In genomic region chr7:140639366-140640053, GRCh38 we compare ENCODE assay signal across 8 cellular contexts. TPM values are rescaled to one million over a fixed set of nuclear protein-coding genes. Genes with fewer than 3 reads are reported as not detected.
A peak's percentile ranks its signal among the peaks of the same experiment; 100 is the strongest.
DNase-seq lines count a peak whose midpoint lies in the region; ATAC-seq, FAIRE-seq and TF ChIP-seq lines count a peak whose summit lies in the region.

No MANE protein-coding gene starts in this region.

- H3K36me3 ChIP-seq in K562 (ENCODE audit: control insufficient read depth, insufficient read depth, low read length) (no peaks in the 10 kb centered on the region), stomach (no peaks in the 10 kb centered on the region)

- H3K9ac ChIP-seq in K562 (ENCODE audit: insufficient read depth in 1 of 2, low read depth in 2 of 2, low read length in 2 of 2), result no peak overlapping the region

- H2AFZ ChIP-seq in K562 (ENCODE audit: low read depth, low read length), result no peak overlapping the region

- no peak for TF ChIP-seq EP300 in K562 (IDR thresholded peaks at IDR 0.05; ENCODE audit: low read length)
- TF ChIP-seq EP300 in stomach (IDR thresholded peaks at IDR 0.05), result no peak

- no peaks in the 10 kb centered on the region for H3K9me1 ChIP-seq in K562 (ENCODE audit: control insufficient read depth, insufficient read depth, low read length)

- H4K20me1 ChIP-seq in K562 (replicated peaks; ENCODE audit: control insufficient read depth, insufficient read depth, low read length), result peaks cover 10% of the 10 kb centered on the region; the same call in 1 of the 2 replicates

- POLR2A ChIA-PET in K562 (lab: Yijun Ruan, JAX), result no interaction called here

- DNase-seq in stimulated activated CD4-positive, alpha-beta T cell treated with anti-CD3 and anti-CD28 coated beads, Interleukin-15, amount 100 ng/mL, for 24 hours, result peak; percentile 45
- no peak for DNase-seq in stimulated activated CD4-positive, alpha-beta T cell treated with anti-CD3 and anti-CD28 coated beads, Interleukin-1b, Interleukin-23, amount 100 ng/mL, for 48 hours
- DNase-seq in K562 (ENCODE audit: extremely low read depth in 1 of 4, low spot score in 3 of 4) (no peak), stomach (no peak), globus pallidus (ENCODE audit: low spot score) (no peak)

- H3K27me3 ChIP-seq in K562 (ENCODE audit: control insufficient read depth in 2 of 2, insufficient read depth in 2 of 2, low read length in 2 of 2) (peaks cover 59 to 85% of the 10 kb centered on the region in 2 experiments), layer of hippocampus (ENCODE audit: control insufficient read depth, insufficient read depth, low read length) (peaks cover 2% of the 10 kb centered on the region), stomach (peaks cover 0 to 80% (median 22%) of the 10 kb centered on the region in 3 donors)

- no peaks in the 10 kb centered on the region for H3K79me2 ChIP-seq in K562 (ENCODE audit: control insufficient read depth, insufficient read depth, low read length)

- no peak for ATAC-seq in K562
- no peak for ATAC-seq in GM21723 (IDR thresholded peaks at IDR 0.05; ENCODE audit: unreplicated experiment)
- no peak for ATAC-seq in HG02981 (IDR thresholded peaks at IDR 0.05; ENCODE audit: unreplicated experiment)

- no peaks in the 10 kb centered on the region for H3K9me3 ChIP-seq in K562 (replicated peaks; ENCODE audit: control insufficient read depth, insufficient read depth, low read depth, low read length)
- no peaks in the 10 kb centered on the region for H3K9me3 ChIP-seq in stomach

- in situ Hi-C loops in K562 (cut with MboI), result no loop called here

- WGBS in K562 (ENCODE audit: insufficient coverage, low coverage, missing lambda C conversion rate), result 9% methylated on average over 15 of the region's 15 CpGs
- 28 to 47% (median 35%) methylated on average over 15 of the region's 15 CpGs for WGBS in stomach, 5 donors

- H3K27ac ChIP-seq in K562 (ENCODE audit: extremely low read depth, low read depth, low read length), result no peak overlapping the region
- H3K27ac ChIP-seq in layer of hippocampus (ENCODE audit: low read depth, low read length), result peak overlapping the region; percentile 38
- peak overlapping the region; percentile 61 to 85 (median 81) for H3K27ac ChIP-seq in stomach

- TF ChIP-seq RAD21 in K562 (CRISPR knock-in tag; conservative IDR thresholded peaks at IDR 0.05 in 1 of 2, IDR thresholded peaks at IDR 0.05 in 1 of 2), result no peak

- no TSS peak for BruUV-seq in K562 (replicated peaks; lab: Mats Ljungman, UMichigan)

- intact Hi-C loops in K562 (cut with micrococcal nuclease), result no loop called here
- intact Hi-C loops in stomach (cut with DNase I; ENCODE audit: low total_unique reads), result no loop called here

- no peak overlapping the region for H3K4me3 ChIP-seq in K562
- peak overlapping the region; percentile 49 to 66 (median 57) for H3K4me3 ChIP-seq in stomach

- CTCF ChIA-PET in K562 (lab: Yijun Ruan, JAX; ENCODE audit: low intra/inter-chr PET ratio), result no interaction called here

- H3K4me1 ChIP-seq in K562 (replicated peaks in 1 of 2; ENCODE audit: control insufficient read depth in 2 of 2, insufficient read depth in 2 of 2, low read length in 2 of 2) (peaks cover 0 to 16% of the 10 kb centered on the region in 2 experiments; a peak in 2 of 5 replicates), stomach (peaks cover 4 to 56% (median 27%) of the 10 kb centered on the region in 4 donors)

- no peak for TF ChIP-seq CTCF in K562 (IDR thresholded peaks at IDR 0.05 in 2 of 3, conservative IDR thresholded peaks at IDR 0.05 in 1 of 3; ENCODE audit: insufficient read depth in 2 of 3, low read depth in 1 of 3, low read length in 3 of 3)
- no peak for TF ChIP-seq CTCF in stomach (IDR thresholded peaks at IDR 0.05)

- no peak overlapping the region for H3K4me2 ChIP-seq in K562 (ENCODE audit: insufficient read depth, low read length)

- FAIRE-seq in K562 (lab: Jason Lieb, UNC), result no peak

- no peak for TF ChIP-seq POLR2A in K562 (conservative IDR thresholded peaks at IDR 0.05)
- no peak for TF ChIP-seq POLR2A in stomach (IDR thresholded peaks at IDR 0.05)

TF ChIP-seq in K562, 482 proteins besides CTCF, POLR2A, EP300 and RAD21 (continues in another document):
- TF ChIP-seq ZNF124 (CRISPR knock-in tag; IDR thresholded peaks at IDR 0.05), result no peak
- TF ChIP-seq CBX2 (IDR thresholded peaks at IDR 0.05; ENCODE audit: insufficient read depth, low read length, poor library complexity, severe bottlenecking), result peak; percentile 61
- 0 out of 2 replicates have a peak, but pooled peaks have one; percentile 25 for TF ChIP-seq STAG1 (CRISPR knock-in tag; IDR thresholded peaks at IDR 0.05; ENCODE audit: borderline replicate concordance)

RNA-seq across cellular contexts. Expression of gene DENND2A, which starts 1.1 kb away (rescaled TPM):
- not detected in 2 replicates for total RNA-seq in K562 (2011; cell fraction: chromatin; rRNA removed; ENCODE audit: low replicate concordance)
- total RNA-seq in K562 (2011; cell fraction: nucleolus; rRNA removed), result not detected in 2 replicates
- not detected in 2 replicates for total RNA-seq in K562 (2011; cell fraction: nucleoplasm; rRNA removed)
- not detected in 2 replicates for total RNA-seq in K562 (2014; rRNA removed)
- total RNA-seq in K562 (2014; rRNA removed; fragmentation: Illumina TruSeq; extraction: Trizol), result not detected in 2 replicates
- not detected in 2 replicates for total RNA-seq in K562 (2015; rRNA removed; fragmentation: Illumina TruSeq; extraction: Trizol)
- total RNA-seq in K562 (2021), result 0.16 TPM in 1 of 2 replicates, not detected in the other
- not detected in 2 replicates for polyA plus RNA-seq in K562 (2011; rRNA removed)
- not detected in 2 replicates for polyA plus RNA-seq in K562 (2011; cell fraction: cytosol; rRNA removed)
- polyA plus RNA-seq in K562 (2011; cell fraction: nucleus; rRNA removed), result 0.18 TPM in 1 of 2 replicates, not detected in the other
- polyA plus RNA-seq in K562 (2012), result not detected in 2 replicates
- polyA plus RNA-seq in K562 (2014; fragmentation: Illumina TruSeq; extraction: Trizol), result not detected in 2 replicates
- polyA plus RNA-seq in K562 (2014; fragmentation: Nextera tagmentation; extraction: Ambion mirVana), result not detected
- not detected in 2 replicates for polyA plus RNA-seq in K562 (2014; rRNA removed)
- polyA minus RNA-seq in K562 (2011; rRNA and poly(A)+ RNA removed), result not detected in 2 replicates
- polyA minus RNA-seq in K562 (2011; cell fraction: cytosol; rRNA and poly(A)+ RNA removed), result not detected in 2 replicates
- not detected in 2 replicates for polyA minus RNA-seq in K562 (2011; cell fraction: nucleus; rRNA and poly(A)+ RNA removed)
- total RNA-seq in stomach, result 10 to 100 TPM in 1 of 5 donors, 1 to 10 TPM in 4; 4.1 to 17.8 (median 6.2) TPM
- 10 to 100 TPM in 1 of 3 donors, 1 to 10 TPM in 2; 1.8 to 11.5 (median 8.3) TPM for polyA plus RNA-seq in stomach

RNA-seq across cellular contexts. Expression of gene ADCK2, which starts 33.2 kb away (rescaled TPM):
- 7.9 and 18.9 TPM in 2 replicates for total RNA-seq in K562 (2011; cell fraction: chromatin; rRNA removed; ENCODE audit: low replicate concordance)
- total RNA-seq in K562 (2011; cell fraction: nucleolus; rRNA removed), result 18.3 and 25.7 TPM in 2 replicates
- 16.6 and 17.8 TPM in 2 replicates for total RNA-seq in K562 (2011; cell fraction: nucleoplasm; rRNA removed)
- total RNA-seq in K562 (2014; rRNA removed), result 10.6 and 12.9 TPM in 2 replicates
- 9.1 and 10.3 TPM in 2 replicates for total RNA-seq in K562 (2014; rRNA removed; fragmentation: Illumina TruSeq; extraction: Trizol)
- 13.3 and 13.8 TPM in 2 replicates for total RNA-seq in K562 (2015; rRNA removed; fragmentation: Illumina TruSeq; extraction: Trizol)
- 13.8 and 14.3 TPM in 2 replicates for total RNA-seq in K562 (2021)
- polyA plus RNA-seq in K562 (2011; rRNA removed), result 12.0 and 12.8 TPM in 2 replicates
- polyA plus RNA-seq in K562 (2011; cell fraction: cytosol; rRNA removed), result 9.7 and 13.6 TPM in 2 replicates
- polyA plus RNA-seq in K562 (2011; cell fraction: nucleus; rRNA removed), result 7.2 and 7.7 TPM in 2 replicates
- 12.2 and 28.1 TPM in 2 replicates for polyA plus RNA-seq in K562 (2012)
- 7.7 and 9.4 TPM in 2 replicates for polyA plus RNA-seq in K562 (2014; fragmentation: Illumina TruSeq; extraction: Trizol)
- 1 to 10 TPM in 1 of 2 experiments, under 1 TPM in 1; 0.08 to 1.1 TPM for polyA plus RNA-seq in K562 (2014; fragmentation: Nextera tagmentation; extraction: Ambion mirVana)
- 9.7 and 10.1 TPM in 2 replicates for polyA plus RNA-seq in K562 (2014; rRNA removed)
- polyA minus RNA-seq in K562 (2011; rRNA and poly(A)+ RNA removed), result 13.7 and 15.8 TPM in 2 replicates
- 9.4 and 9.5 TPM in 2 replicates for polyA minus RNA-seq in K562 (2011; cell fraction: cytosol; rRNA and poly(A)+ RNA removed)
- polyA minus RNA-seq in K562 (2011; cell fraction: nucleus; rRNA and poly(A)+ RNA removed), result 5.8 and 8.3 TPM in 2 replicates
- 10 to 100 TPM in 4 of 5 donors, 1 to 10 TPM in 1; 2.7 to 62.3 (median 22.0) TPM for total RNA-seq in stomach
- 10 to 100 TPM in 2 of 3 donors, 1 to 10 TPM in 1; 8.7 to 20.9 (median 10.5) TPM for polyA plus RNA-seq in stomach

RNA-seq across cellular contexts. Expression of gene NDUFB2, which starts 57.0 kb away (rescaled TPM):
- total RNA-seq in K562 (2011; cell fraction: chromatin; rRNA removed; ENCODE audit: low replicate concordance), result 79.2 and 130 TPM in 2 replicates
- 76.4 and 80.7 TPM in 2 replicates for total RNA-seq in K562 (2011; cell fraction: nucleolus; rRNA removed)
- 109 and 165 TPM in 2 replicates for total RNA-seq in K562 (2011; cell fraction: nucleoplasm; rRNA removed)
- total RNA-seq in K562 (2014; rRNA removed) (303 and 359 TPM in 2 replicates), K562 (2014; rRNA removed; fragmentation: Illumina TruSeq; extraction: Trizol) (320 and 326 TPM in 2 replicates), K562 (2015; rRNA removed; fragmentation: Illumina TruSeq; extraction: Trizol) (273 and 287 TPM in 2 replicates), K562 (2021) (304 and 329 TPM in 2 replicates), stomach (100 to 1,000 TPM in 1 of 5 donors, 10 to 100 TPM in 4; 25.2 to 104 (median 89.3) TPM)
- polyA plus RNA-seq in K562 (2011; rRNA removed) (540 and 563 TPM in 2 replicates), K562 (2014; fragmentation: Illumina TruSeq; extraction: Trizol) (220 and 292 TPM in 2 replicates), K562 (2014; fragmentation: Nextera tagmentation; extraction: Ambion mirVana) (1,000 to 10,000 TPM; 1,937 to 2,075 TPM), K562 (2014; rRNA removed) (465 and 510 TPM in 2 replicates), stomach (100 to 1,000 TPM; 311 to 608 (median 464) TPM)
- 1,462 and 1,579 TPM in 2 replicates for polyA plus RNA-seq in K562 (2011; cell fraction: cytosol; rRNA removed)
- polyA plus RNA-seq in K562 (2011; cell fraction: nucleus; rRNA removed), result 200 and 270 TPM in 2 replicates
- 195 and 484 TPM in 2 replicates for polyA plus RNA-seq in K562 (2012)
- polyA minus RNA-seq in K562 (2011; rRNA and poly(A)+ RNA removed), result 64.1 and 78.0 TPM in 2 replicates
- 36.6 and 38.4 TPM in 2 replicates for polyA minus RNA-seq in K562 (2011; cell fraction: cytosol; rRNA and poly(A)+ RNA removed)
- 20.3 and 43.4 TPM in 2 replicates for polyA minus RNA-seq in K562 (2011; cell fraction: nucleus; rRNA and poly(A)+ RNA removed)

Comparison
In these comparisons a context has a peak if more than half of its experiments do, and no peak if none do; other contexts are left out.
1. RNA of gene DENND2A, which starts 1.1 kb away (total RNA-seq): 4.1 to 17.8 TPM in stomach; 0.16 TPM in K562; every median in the first group is over 4 times any median in the second.